In genomic region chr6:30907758-30908591, GRCh38 we compare ENCODE assay signal across 1 cellular context.
TF ChIP-seq lines count a peak whose summit lies in the region.

TSS of gene GTF2H4 (plus strand) at chr6:30908207.

TF ChIP-seq in HEK293, 187 proteins besides CTCF, POLR2A, EP300 and RAD21 (continued from another document and continues in another):
- no peak for TF ChIP-seq ZNF26 (tag by site-specific recombination; IDR thresholded peaks at IDR 0.05)
- TF ChIP-seq HOXA7 (CRISPR knock-in tag; IDR thresholded peaks at IDR 0.05; ENCODE audit: borderline replicate concordance), result no peak
- peak; percentile 80 for TF ChIP-seq TRIM28 (IDR thresholded peaks at IDR 0.05; ENCODE audit: borderline replicate concordance, low read length)
- TF ChIP-seq SCRT1 (tag by site-specific recombination; IDR thresholded peaks at IDR 0.05; ENCODE audit: borderline replicate concordance), result no peak
- peak; percentile 16 for TF ChIP-seq SETDB1 (IDR thresholded peaks at IDR 0.05; ENCODE audit: insufficient read length, low read length)
- peak; percentile 96 for TF ChIP-seq ZSCAN30 (tag by site-specific recombination; IDR thresholded peaks at IDR 0.05)
- TF ChIP-seq, protein P1, sequence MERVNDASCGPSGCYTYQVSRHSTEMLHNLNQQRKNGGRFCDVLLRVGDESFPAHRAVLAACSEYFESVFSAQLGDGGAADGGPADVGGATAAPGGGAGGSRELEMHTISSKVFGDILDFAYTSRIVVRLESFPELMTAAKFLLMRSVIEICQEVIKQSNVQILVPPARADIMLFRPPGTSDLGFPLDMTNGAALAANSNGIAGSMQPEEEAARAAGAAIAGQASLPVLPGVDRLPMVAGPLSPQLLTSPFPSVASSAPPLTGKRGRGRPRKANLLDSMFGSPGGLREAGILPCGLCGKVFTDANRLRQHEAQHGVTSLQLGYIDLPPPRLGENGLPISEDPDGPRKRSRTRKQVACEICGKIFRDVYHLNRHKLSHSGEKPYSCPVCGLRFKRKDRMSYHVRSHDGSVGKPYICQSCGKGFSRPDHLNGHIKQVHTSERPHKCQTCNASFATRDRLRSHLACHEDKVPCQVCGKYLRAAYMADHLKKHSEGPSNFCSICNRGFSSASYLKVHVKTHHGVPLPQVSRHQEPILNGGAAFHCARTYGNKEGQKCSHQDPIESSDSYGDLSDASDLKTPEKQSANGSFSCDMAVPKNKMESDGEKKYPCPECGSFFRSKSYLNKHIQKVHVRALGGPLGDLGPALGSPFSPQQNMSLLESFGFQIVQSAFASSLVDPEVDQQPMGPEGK (tag by site-specific recombination; IDR thresholded peaks at IDR 0.05), result peak; percentile 77
- TF ChIP-seq ZNF488 (tag by site-specific recombination; IDR thresholded peaks at IDR 0.05), result no peak; the same call in none of the 2 replicates
- no peak for TF ChIP-seq ZBTB1 (tag by site-specific recombination; IDR thresholded peaks at IDR 0.05)
- no peak for TF ChIP-seq ZNF548 (tag by site-specific recombination; IDR thresholded peaks at IDR 0.05)
- peak; percentile 96 for TF ChIP-seq PRDM10 (tag by site-specific recombination; IDR thresholded peaks at IDR 0.05)
- TF ChIP-seq ZNF426 (tag by site-specific recombination; IDR thresholded peaks at IDR 0.05), result no peak
- TF ChIP-seq ZNF174 (tag by site-specific recombination; IDR thresholded peaks at IDR 0.05), result no peak
- peak; percentile 99 for TF ChIP-seq ZNF660 (tag by site-specific recombination; IDR thresholded peaks at IDR 0.05)
- no peak for TF ChIP-seq ZNF248 (tag by site-specific recombination; IDR thresholded peaks at IDR 0.05)
- TF ChIP-seq ZNF324 (tag by site-specific recombination; IDR thresholded peaks at IDR 0.05), result peak; percentile 95
- TF ChIP-seq, protein P2, sequence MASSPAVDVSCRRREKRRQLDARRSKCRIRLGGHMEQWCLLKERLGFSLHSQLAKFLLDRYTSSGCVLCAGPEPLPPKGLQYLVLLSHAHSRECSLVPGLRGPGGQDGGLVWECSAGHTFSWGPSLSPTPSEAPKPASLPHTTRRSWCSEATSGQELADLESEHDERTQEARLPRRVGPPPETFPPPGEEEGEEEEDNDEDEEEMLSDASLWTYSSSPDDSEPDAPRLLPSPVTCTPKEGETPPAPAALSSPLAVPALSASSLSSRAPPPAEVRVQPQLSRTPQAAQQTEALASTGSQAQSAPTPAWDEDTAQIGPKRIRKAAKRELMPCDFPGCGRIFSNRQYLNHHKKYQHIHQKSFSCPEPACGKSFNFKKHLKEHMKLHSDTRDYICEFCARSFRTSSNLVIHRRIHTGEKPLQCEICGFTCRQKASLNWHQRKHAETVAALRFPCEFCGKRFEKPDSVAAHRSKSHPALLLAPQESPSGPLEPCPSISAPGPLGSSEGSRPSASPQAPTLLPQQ (tag by site-specific recombination; IDR thresholded peaks at IDR 0.05), result peak; percentile 86
- TF ChIP-seq ZSCAN5A (tag by site-specific recombination; IDR thresholded peaks at IDR 0.05), result peak; percentile 92
- TF ChIP-seq ZEB2 (tag by site-specific recombination; IDR thresholded peaks at IDR 0.05), result peak; percentile 98
- peak; percentile 92 for TF ChIP-seq KLF10 (tag by site-specific recombination; IDR thresholded peaks at IDR 0.05)
- peak; percentile 50 for TF ChIP-seq FEZF1 (tag by site-specific recombination; IDR thresholded peaks at IDR 0.05)
- peak; percentile 99 for TF ChIP-seq ZBTB17 (tag by site-specific recombination; IDR thresholded peaks at IDR 0.05)
- TF ChIP-seq, protein P3, sequence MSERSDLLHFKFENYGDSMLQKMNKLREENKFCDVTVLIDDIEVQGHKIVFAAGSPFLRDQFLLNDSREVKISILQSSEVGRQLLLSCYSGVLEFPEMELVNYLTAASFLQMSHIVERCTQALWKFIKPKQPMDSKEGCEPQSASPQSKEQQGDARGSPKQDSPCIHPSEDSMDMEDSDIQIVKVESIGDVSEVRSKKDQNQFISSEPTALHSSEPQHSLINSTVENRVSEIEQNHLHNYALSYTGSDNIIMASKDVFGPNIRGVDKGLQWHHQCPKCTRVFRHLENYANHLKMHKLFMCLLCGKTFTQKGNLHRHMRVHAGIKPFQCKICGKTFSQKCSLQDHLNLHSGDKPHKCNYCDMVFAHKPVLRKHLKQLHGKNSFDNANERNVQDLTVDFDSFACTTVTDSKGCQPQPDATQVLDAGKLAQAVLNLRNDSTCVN (tag by site-specific recombination; optimal IDR thresholded peaks at IDR 0.05), result peak; percentile 96
- no peak for TF ChIP-seq ZNF19 (tag by site-specific recombination; IDR thresholded peaks at IDR 0.05; ENCODE audit: low read depth)
- no peak for TF ChIP-seq ZNF133 (tag by site-specific recombination; IDR thresholded peaks at IDR 0.05)
- TF ChIP-seq EGR2 (tag by site-specific recombination; IDR thresholded peaks at IDR 0.05; ENCODE audit: low read depth), result peak; percentile 93
- no peak for TF ChIP-seq RBAK (tag by site-specific recombination; IDR thresholded peaks at IDR 0.05)
- TF ChIP-seq ZNF560 (tag by site-specific recombination; IDR thresholded peaks at IDR 0.05; ENCODE audit: borderline replicate concordance), result no peak
- no peak for TF ChIP-seq ZNF175 (tag by site-specific recombination; IDR thresholded peaks at IDR 0.05)
- TF ChIP-seq ZNF335 (tag by site-specific recombination; conservative IDR thresholded peaks at IDR 0.05), result peak; percentile 98
- TF ChIP-seq ZNF654 (tag by site-specific recombination; IDR thresholded peaks at IDR 0.05; ENCODE audit: low read depth), result peak; percentile 17; the same call in 1 of the 2 replicates
- TF ChIP-seq OSR2 (tag by site-specific recombination; IDR thresholded peaks at IDR 0.05), result peak; percentile 67
- TF ChIP-seq, protein P4, sequence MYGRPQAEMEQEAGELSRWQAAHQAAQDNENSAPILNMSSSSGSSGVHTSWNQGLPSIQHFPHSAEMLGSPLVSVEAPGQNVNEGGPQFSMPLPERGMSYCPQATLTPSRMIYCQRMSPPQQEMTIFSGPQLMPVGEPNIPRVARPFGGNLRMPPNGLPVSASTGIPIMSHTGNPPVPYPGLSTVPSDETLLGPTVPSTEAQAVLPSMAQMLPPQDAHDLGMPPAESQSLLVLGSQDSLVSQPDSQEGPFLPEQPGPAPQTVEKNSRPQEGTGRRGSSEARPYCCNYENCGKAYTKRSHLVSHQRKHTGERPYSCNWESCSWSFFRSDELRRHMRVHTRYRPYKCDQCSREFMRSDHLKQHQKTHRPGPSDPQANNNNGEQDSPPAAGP (tag by site-specific recombination; IDR thresholded peaks at IDR 0.05), result peak; percentile 98
- TF ChIP-seq ZNF501 (tag by site-specific recombination; IDR thresholded peaks at IDR 0.05), result peak; percentile 99
- TF ChIP-seq, protein P5, sequence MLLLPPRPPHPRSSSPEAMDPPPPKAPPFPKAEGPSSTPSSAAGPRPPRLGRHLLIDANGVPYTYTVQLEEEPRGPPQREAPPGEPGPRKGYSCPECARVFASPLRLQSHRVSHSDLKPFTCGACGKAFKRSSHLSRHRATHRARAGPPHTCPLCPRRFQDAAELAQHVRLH (tag by site-specific recombination; IDR thresholded peaks at IDR 0.05), result peak; percentile 98
- TF ChIP-seq, protein P6, sequence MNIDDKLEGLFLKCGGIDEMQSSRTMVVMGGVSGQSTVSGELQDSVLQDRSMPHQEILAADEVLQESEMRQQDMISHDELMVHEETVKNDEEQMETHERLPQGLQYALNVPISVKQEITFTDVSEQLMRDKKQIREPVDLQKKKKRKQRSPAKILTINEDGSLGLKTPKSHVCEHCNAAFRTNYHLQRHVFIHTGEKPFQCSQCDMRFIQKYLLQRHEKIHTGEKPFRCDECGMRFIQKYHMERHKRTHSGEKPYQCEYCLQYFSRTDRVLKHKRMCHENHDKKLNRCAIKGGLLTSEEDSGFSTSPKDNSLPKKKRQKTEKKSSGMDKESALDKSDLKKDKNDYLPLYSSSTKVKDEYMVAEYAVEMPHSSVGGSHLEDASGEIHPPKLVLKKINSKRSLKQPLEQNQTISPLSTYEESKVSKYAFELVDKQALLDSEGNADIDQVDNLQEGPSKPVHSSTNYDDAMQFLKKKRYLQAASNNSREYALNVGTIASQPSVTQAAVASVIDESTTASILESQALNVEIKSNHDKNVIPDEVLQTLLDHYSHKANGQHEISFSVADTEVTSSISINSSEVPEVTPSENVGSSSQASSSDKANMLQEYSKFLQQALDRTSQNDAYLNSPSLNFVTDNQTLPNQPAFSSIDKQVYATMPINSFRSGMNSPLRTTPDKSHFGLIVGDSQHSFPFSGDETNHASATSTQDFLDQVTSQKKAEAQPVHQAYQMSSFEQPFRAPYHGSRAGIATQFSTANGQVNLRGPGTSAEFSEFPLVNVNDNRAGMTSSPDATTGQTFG (tag by site-specific recombination; IDR thresholded peaks at IDR 0.05; ENCODE audit: borderline replicate concordance), result peak; percentile 86; the same call in 1 of the 2 replicates
- TF ChIP-seq ZFP37 (tag by site-specific recombination; IDR thresholded peaks at IDR 0.05), result peak; percentile 98
- peak; percentile 100 for TF ChIP-seq ZBTB11 (tag by site-specific recombination; conservative IDR thresholded peaks at IDR 0.05; ENCODE audit: low read depth)
- no peak for TF ChIP-seq ZNF830 (tag by site-specific recombination; IDR thresholded peaks at IDR 0.05; ENCODE audit: low read depth)
- TF ChIP-seq OVOL3 (tag by site-specific recombination; IDR thresholded peaks at IDR 0.05), result peak; percentile 90
- peak; percentile 99 for TF ChIP-seq ZNF366 (tag by site-specific recombination; conservative IDR thresholded peaks at IDR 0.05)
- peak; percentile 71; the same call in 1 of the 2 replicates for TF ChIP-seq ZNF223 (tag by site-specific recombination; IDR thresholded peaks at IDR 0.05)
